ENCODE assay signal across 23 cellular contexts in the genomic region with DNA sequence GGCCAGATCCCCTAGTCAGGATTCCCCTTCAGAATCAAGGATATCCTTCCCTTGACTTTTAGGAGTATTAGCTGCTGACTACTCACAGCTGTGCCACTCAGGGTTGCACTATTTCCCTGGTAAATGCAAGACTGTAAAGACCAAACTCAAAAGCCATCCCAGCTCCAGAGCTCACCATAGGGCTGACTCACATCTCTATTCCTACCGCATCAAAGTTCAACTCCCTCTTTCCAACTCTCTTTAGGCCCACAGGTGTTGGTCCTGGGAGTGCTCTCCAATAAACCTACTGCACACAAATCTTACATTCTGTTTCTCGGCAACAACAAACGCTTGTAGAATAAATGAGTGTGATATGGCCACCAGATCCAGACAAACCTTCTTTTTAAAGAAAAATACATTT.
"Had no signal": no experiment of that assay in that cellular context is flagged by ENCODE, and none has a peak within 500 bp of the region (broad histone marks: within the 10 kb centered on the region; RNA-seq: fewer than 3 reads in every experiment).

No MANE protein-coding gene starts in this region.

- H3K36me3 ChIP-seq: esophagus squamous epithelium, gastrocnemius medialis, right lobe of liver, transverse colon, vagina had no signal

- H3K4me1 ChIP-seq: parathyroid adenoma had no signal

- DNase-seq: activated CD4-positive, alpha-beta memory T cell treated with anti-CD3 and anti-CD28 coated beads, Interleukin-2, amount 10 ng/mL, durations not matched to agents 7 days and 5 days; activated CD4-positive, alpha-beta T cell treated with anti-CD3 and anti-CD28 coated beads for 48 hours; activated CD4-positive, CD25-positive, alpha-beta regulatory T cell; activated effector memory CD4-positive, alpha-beta T cell treated with Interleukin-2 at 50 U/mL for 16 hours; activated naive CD4-positive, alpha-beta T cell treated with anti-CD3 and anti-CD28 coated beads, Interleukin-2, amount 10 ng/mL, durations not matched to agents 7 days and 5 days; activated T-cell treated with anti-CD3 and anti-CD28 coated beads, Interleukin-2, amount 50 U/mL, for 72 hours; amygdala; cerebellar nuclear complex; cortex of kidney; endodermal cell; esophagus squamous epithelium; gastrocnemius medialis; head of caudate nucleus; hypothalamus; nucleus accumbens; right lobe of liver; stimulated activated CD4-positive, alpha-beta T cell treated with anti-CD3 and anti-CD28 coated beads, Interleukin-15, amount 100 ng/mL, for 24 hours; T-helper 9 cell; transverse colon had no signal

- ATAC-seq: activated T-cell treated with anti-CD3 and anti-CD28 coated beads, Interleukin-2, amount 50 U/mL, for 72 hours; stimulated activated memory B cell treated with anti-CD40 and anti-IgM and Interleukin-4, amounts not matched to agents 10 μg/mL and 1 μg/mL and 100 μg/mL, for 72 hours had no signal

- H3K9me3 ChIP-seq: esophagus squamous epithelium, gastrocnemius medialis, right lobe of liver, transverse colon, vagina had no signal

- H2AFZ ChIP-seq: parathyroid adenoma had no signal

- H3K9ac ChIP-seq: parathyroid adenoma had no signal

- H3K27me3 ChIP-seq: esophagus squamous epithelium, gastrocnemius medialis, right lobe of liver, transverse colon, vagina had no signal

- H3K27ac ChIP-seq: esophagus squamous epithelium, gastrocnemius medialis, parathyroid adenoma, right lobe of liver, transverse colon, vagina had no signal

- H3K4me3 ChIP-seq: esophagus squamous epithelium, gastrocnemius medialis, right lobe of liver, skin epidermis, transverse colon, vagina had no signal
